Comparison of ENCODE assay signal across 1 cellular context in the genomic region with DNA sequence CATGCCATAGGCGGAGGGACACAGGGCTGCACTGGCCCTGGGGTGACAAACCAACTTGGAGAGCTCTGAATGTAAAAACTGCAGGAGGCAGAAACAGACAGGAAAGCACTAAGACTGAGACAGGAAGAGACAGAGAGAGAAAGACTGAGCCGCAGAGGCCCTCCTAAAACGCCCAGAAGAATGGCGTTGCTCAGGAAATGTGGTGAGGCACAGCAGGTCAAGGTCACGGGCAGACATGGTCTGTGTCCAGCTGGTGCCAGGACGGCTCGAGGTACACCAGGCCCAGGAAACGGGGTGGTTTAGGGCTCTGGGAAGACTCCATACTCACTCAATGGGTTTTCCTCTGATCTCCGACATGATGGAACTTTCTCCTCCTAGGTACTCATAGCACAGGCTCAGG.
TF ChIP-seq lines count a peak whose summit lies in the region.

No MANE protein-coding gene starts in this region.

TF ChIP-seq in HepG2, 621 proteins besides CTCF, POLR2A, EP300 and RAD21:
- TF ChIP-seq ZNF557 (CRISPR knock-in tag; IDR thresholded peaks at IDR 0.05) (no peak), HNRNPUL1 (IDR thresholded peaks at IDR 0.05; ENCODE audit: low read depth, low read length) (no peak), ZFYVE20 (CRISPR knock-in tag; IDR thresholded peaks at IDR 0.05; ENCODE audit: borderline replicate concordance, low read depth) (no peak), ZNF343 (CRISPR knock-in tag; IDR thresholded peaks at IDR 0.05) (no peak), MAZ (IDR thresholded peaks at IDR 0.05; ENCODE audit: borderline replicate concordance, low read depth, low read length) (no peak), MAZ (CRISPR knock-in tag; IDR thresholded peaks at IDR 0.05; ENCODE audit: low read depth) (no peak), ZNF12 (CRISPR knock-in tag; IDR thresholded peaks at IDR 0.05) (no peak)
- TF ChIP-seq, protein P1, sequence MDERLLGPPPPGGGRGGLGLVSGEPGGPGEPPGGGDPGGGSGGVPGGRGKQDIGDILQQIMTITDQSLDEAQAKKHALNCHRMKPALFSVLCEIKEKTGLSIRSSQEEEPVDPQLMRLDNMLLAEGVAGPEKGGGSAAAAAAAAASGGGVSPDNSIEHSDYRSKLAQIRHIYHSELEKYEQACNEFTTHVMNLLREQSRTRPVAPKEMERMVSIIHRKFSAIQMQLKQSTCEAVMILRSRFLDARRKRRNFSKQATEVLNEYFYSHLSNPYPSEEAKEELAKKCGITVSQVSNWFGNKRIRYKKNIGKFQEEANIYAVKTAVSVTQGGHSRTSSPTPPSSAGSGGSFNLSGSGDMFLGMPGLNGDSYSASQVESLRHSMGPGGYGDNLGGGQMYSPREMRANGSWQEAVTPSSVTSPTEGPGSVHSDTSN (CRISPR knock-in tag; IDR thresholded peaks at IDR 0.05) = no peak
